ENCODE assay signal across 34 cellular contexts in the genomic region with DNA sequence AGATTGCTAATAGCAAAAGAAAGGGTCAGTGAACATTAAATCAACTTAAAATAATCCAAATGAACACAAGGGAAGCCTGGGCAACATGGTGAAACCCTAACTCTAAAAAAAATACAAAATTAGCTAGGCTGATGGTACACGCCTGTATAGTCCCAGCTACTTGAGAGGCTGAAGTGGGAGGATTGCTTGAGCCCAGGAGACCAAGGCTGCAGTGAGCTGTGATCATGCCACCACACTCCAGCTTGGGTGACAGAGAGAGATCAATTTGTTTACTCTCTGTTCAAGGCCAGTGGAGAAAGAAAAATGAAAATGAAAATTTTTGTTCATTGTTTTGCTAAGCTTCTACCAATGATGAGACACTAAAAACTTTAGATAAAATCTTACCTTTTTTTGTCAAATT.
"Had no signal": no experiment of that assay in that cellular context is flagged by ENCODE, and none has a peak within 500 bp of the region (broad histone marks: within the 10 kb centered on the region; RNA-seq: fewer than 3 reads in every experiment).

No MANE protein-coding gene starts in this region.

- H3K9me3 ChIP-seq: MG63 had no signal

- H3K9ac ChIP-seq: KMS-11 had no signal

- H3K27ac ChIP-seq: KMS-11 had no signal

- H3K4me3 ChIP-seq: MG63 had no signal

- H3K27me3 ChIP-seq: MG63 had no signal

- H3K4me2 ChIP-seq: KMS-11 had no signal

- DNase-seq: Karpas-422, Kasumi-1, KG1, MG63, MM.1S, MV-4-11, NCI-H1048, NCI-H1092, NCI-H1092 treated with DMSO at 0.1 percent for 48 hours, NCI-H1105, NCI-H1105 treated with DMSO at 0.1 percent for 48 hours, NCI-H1417, NCI-H1417 treated with DMSO at 0.1 percent for 48 hours, NCI-H1436, NCI-H1436 treated with DMSO at 0.1 percent for 48 hours, NCI-H146, NCI-H1694, NCI-H1694 treated with DMSO at 0.1 percent for 48 hours, NCI-H187, NCI-H187 treated with DMSO at 0.1 percent for 48 hours, NCI-H1930, NCI-H2029, NCI-H2029 treated with DMSO at 0.1 percent for 48 hours, NCI-H2081, NCI-H2081 treated with DMSO at 0.1 percent for 48 hours, NCI-H2107, NCI-H2171, NCI-H2171 treated with DMSO at 0.1 percent for 48 hours, NCI-H2227 treated with DMSO at 0.1 percent for 48 hours, NCI-H226, NCI-H345, NCI-H446, NCI-H446 treated with DMSO at 0.1 percent for 48 hours had no signal
